In genomic region chr5:13278148-13278547, GRCh38 we compare ENCODE assay signal across 12 cellular contexts.
DNase-seq lines count a peak whose midpoint lies in the region; ATAC-seq and TF ChIP-seq lines count a peak whose summit lies in the region.
"Had no signal": no experiment of that assay in that cellular context is flagged by ENCODE, and none has a peak within 500 bp of the region (broad histone marks: within the 10 kb centered on the region; RNA-seq: fewer than 3 reads in every experiment).

No MANE protein-coding gene starts in this region.

- no peak for TF ChIP-seq EP300 in neural cell (conservative IDR thresholded peaks at IDR 0.05; ENCODE audit: poor library complexity, severe bottlenecking)

- peak; percentile 11 for DNase-seq in DMS153 treated with DMSO at 0.1 percent for 48 hours (lab: John Stamatoyannopoulos, UW; ENCODE audit: unreplicated experiment)
- DNase-seq in DMS153 (lab: John Stamatoyannopoulos, UW), result no peak
- DNase-seq in Jurkat, Clone E6-1 (ENCODE audit: low read depth, low spot score), result peak; percentile 1
- DNase-seq in effector memory CD8-positive, alpha-beta T cell, result no peak
- DNase-seq in NCI-H774 (lab: John Stamatoyannopoulos, UW), result no peak
- DNase-seq in hepatic stellate cell (ENCODE audit: low spot score), result no peak
- DNase-seq: NCI-H187 treated with DMSO at 0.1 percent for 48 hours, T-cell had no signal

- no peak overlapping the region for H3K27ac Mint-ChIP-seq in effector memory CD8-positive, alpha-beta T cell
- H3K27ac Mint-ChIP-seq: T-cell had no signal

- no peaks in the 10 kb centered on the region for H3K79me2 ChIP-seq in neural cell (replicated peaks; ENCODE audit: insufficient read depth, low read length)

- no peaks in the 10 kb centered on the region for H4K20me1 ChIP-seq in neural cell (ENCODE audit: insufficient read depth)

- H3K9ac ChIP-seq in neural cell (ENCODE audit: low read length), result no peak overlapping the region

- TF ChIP-seq RAD21 in neural cell (conservative IDR thresholded peaks at IDR 0.05), result no peak

- no peak overlapping the region for H3K4me3 Mint-ChIP-seq in effector memory CD8-positive, alpha-beta T cell
- H3K4me3 Mint-ChIP-seq: T-cell had no signal

- no peak overlapping the region for H3K4me3 ChIP-seq in Jurkat, Clone E6-1 (ENCODE audit: low read length)
- no peak overlapping the region for H3K4me3 ChIP-seq in neural cell (ENCODE audit: low read length)
- H3K4me3 ChIP-seq: ascending aorta had no signal

- peaks cover 0 to 1% of the 10 kb centered on the region in 2 donors for H3K9me3 Mint-ChIP-seq in effector memory CD8-positive, alpha-beta T cell

- no peaks in the 10 kb centered on the region for H3F3A ChIP-seq in neural cell (ENCODE audit: insufficient read depth, low read length, poor library complexity, severe bottlenecking)

- no peaks in the 10 kb centered on the region for H3K9me3 ChIP-seq in neural cell (ENCODE audit: low read length)
- H3K9me3 ChIP-seq: ascending aorta had no signal

- no peaks in the 10 kb centered on the region for H3K36me3 ChIP-seq in neural cell (ENCODE audit: insufficient read depth, low read length)
- H3K36me3 ChIP-seq: ascending aorta had no signal

- ATAC-seq in effector memory CD8-positive, alpha-beta T cell (replicated peaks), result no peak
- ATAC-seq: sciatic nerve, T-cell had no signal

- H3K9me2 ChIP-seq in neural cell (ENCODE audit: insufficient read depth, low read length), result no peaks in the 10 kb centered on the region

- H3K27ac ChIP-seq in VCaP (no peak overlapping the region), neural cell (ENCODE audit: low read length) (no peak overlapping the region)
- H3K27ac ChIP-seq: ascending aorta had no signal

- no peak overlapping the region for H2AFZ ChIP-seq in neural cell (ENCODE audit: low read depth, low read length)

- TF ChIP-seq CTCF in VCaP (conservative IDR thresholded peaks at IDR 0.05), result peak; percentile 46
- peak; percentile 33 for TF ChIP-seq CTCF in neural cell (IDR thresholded peaks at IDR 0.05; ENCODE audit: poor library complexity, severe bottlenecking)

- no peak overlapping the region for H3K4me2 ChIP-seq in neural cell (ENCODE audit: low read length)

- H3K27me3 ChIP-seq in neural cell (ENCODE audit: insufficient read depth, low read depth, low read length), result no peaks in the 10 kb centered on the region
- H3K27me3 ChIP-seq: ascending aorta had no signal

- no peaks in the 10 kb centered on the region for H3K4me1 Mint-ChIP-seq in effector memory CD8-positive, alpha-beta T cell (ENCODE audit: low read depth in 2 of 2)
- H3K4me1 Mint-ChIP-seq: T-cell had no signal

- no peaks in the 10 kb centered on the region for H3K36me3 Mint-ChIP-seq in effector memory CD8-positive, alpha-beta T cell (ENCODE audit: insufficient read depth)
- H3K36me3 Mint-ChIP-seq: T-cell had no signal

- no peaks in the 10 kb centered on the region for H3K27me3 Mint-ChIP-seq in effector memory CD8-positive, alpha-beta T cell
- H3K27me3 Mint-ChIP-seq: T-cell had no signal

TF ChIP-seq in neural cell, 6 proteins besides CTCF, POLR2A, EP300 and RAD21:
- TF ChIP-seq REST (IDR thresholded peaks at IDR 0.05; ENCODE audit: borderline replicate concordance), result no peak
- TF ChIP-seq SMC3 (conservative IDR thresholded peaks at IDR 0.05; ENCODE audit: poor library complexity), result no peak
- no peak for TF ChIP-seq POLR2AphosphoS5 (IDR thresholded peaks at IDR 0.05)
- no peak for TF ChIP-seq TAF1 (IDR thresholded peaks at IDR 0.05; ENCODE audit: low read depth)
- no peak for TF ChIP-seq EZH2 (IDR thresholded peaks at IDR 0.05; ENCODE audit: borderline replicate concordance, insufficient read depth, low read length, poor library complexity, severe bottlenecking)
- TF ChIP-seq MXI1 (conservative IDR thresholded peaks at IDR 0.05; ENCODE audit: poor library complexity, severe bottlenecking), result no peak

Comparison
In these comparisons a context has a peak if more than half of its experiments do, and no peak if none do; other contexts are left out.
1. DNase-seq: peak in DMS153 treated with DMSO at 0.1 percent for 48 hours (single experiment) and Jurkat, Clone E6-1 (single experiment); none in DMS153 (single experiment), effector memory CD8-positive, alpha-beta T cell (0 of 3), NCI-H774 (single experiment) and hepatic stellate cell (single experiment).